10 cellular contexts compared by ENCODE assay signal in the genomic region with DNA sequence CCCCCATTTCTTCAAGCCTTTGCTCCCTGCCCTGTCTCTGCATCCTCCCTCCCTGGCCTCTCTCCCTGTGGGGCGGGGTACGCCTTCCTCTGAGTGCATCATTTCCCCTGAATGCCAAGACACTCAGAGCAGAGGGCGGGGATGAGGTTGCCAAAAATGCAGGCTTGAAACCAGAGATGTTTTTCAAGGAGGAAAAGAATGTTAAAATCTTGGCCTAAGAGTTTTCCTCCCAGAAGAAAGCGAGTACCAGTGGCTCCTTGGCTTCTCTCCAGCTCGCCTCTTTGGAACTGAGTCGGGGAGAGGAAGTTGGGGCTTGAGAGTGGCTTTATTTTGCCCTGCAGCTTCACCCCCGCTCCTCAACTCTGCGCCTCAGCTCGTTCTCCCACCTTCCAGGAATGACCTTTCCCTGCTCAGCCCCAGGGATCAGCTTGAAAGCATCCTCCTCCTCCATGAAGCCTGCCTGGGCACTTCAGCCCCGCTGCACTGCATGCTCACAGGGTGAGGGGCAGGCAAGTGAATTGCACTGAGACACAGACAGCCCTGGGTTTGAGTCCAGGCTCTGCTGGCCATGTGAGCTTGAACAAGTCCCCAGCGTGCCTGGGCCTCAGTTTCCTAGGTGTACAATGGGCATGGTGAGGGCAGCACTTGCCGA. TPM values are rescaled to one million over a fixed set of nuclear protein-coding genes. Genes with fewer than 3 reads are reported as not detected.
A peak's percentile ranks its signal among the peaks of the same experiment; 100 is the strongest.
DNase-seq lines count a peak whose midpoint lies in the region; FAIRE-seq and TF ChIP-seq lines count a peak whose summit lies in the region.
"Had no signal": no experiment of that assay in that cellular context is flagged by ENCODE, and none has a peak within 500 bp of the region (broad histone marks: within the 10 kb centered on the region; RNA-seq: fewer than 3 reads in every experiment).

No MANE protein-coding gene starts in this region.

- no peak overlapping the region for H3K18ac ChIP-seq in mesenchymal stem cell (ENCODE audit: low read depth in 1 of 2, low read length in 2 of 2)

- peak overlapping the region; percentile 60 for H2BK5ac ChIP-seq in mesenchymal stem cell (ENCODE audit: low read depth, low read length, poor library complexity, severe bottlenecking)

- H2AFZ ChIP-seq in mesenchymal stem cell (ENCODE audit: low read depth, low read length) = no peak overlapping the region

- 69% methylated on average over 11 of the region's 12 CpGs for WGBS in mesenchymal stem cell

- DNase-seq in HFF-Myc (ENCODE audit: extremely low read depth, low read depth) (peak; percentile 75), brain pericyte (ENCODE audit: low read depth, low spot score) (peak; percentile 65), mesenchymal stem cell (no peak), KG1 (lab: John Stamatoyannopoulos, UW) (no peak), foreskin melanocyte (no peak), glomerular visceral epithelial cell (ENCODE audit: extremely low spot score) (no peak)
- no peak for DNase-seq in activated CD4-positive, CD25-positive, alpha-beta regulatory T cell treated with anti-CD3 and anti-CD28 coated beads, Interleukin-2, amount 50 U/mL, for 72 hours
- DNase-seq: NCI-H187 treated with DMSO at 0.1 percent for 48 hours had no signal

- H4K8ac ChIP-seq in mesenchymal stem cell (ENCODE audit: low read length) = no peak overlapping the region

- no peak overlapping the region for H3K14ac ChIP-seq in mesenchymal stem cell (ENCODE audit: low read length in 2 of 2)

- H3K27ac ChIP-seq in mesenchymal stem cell (ENCODE audit: low read length, poor library complexity, severe bottlenecking) = peak overlapping the region; percentile 90

- no peak overlapping the region for H3K4me2 ChIP-seq in mesenchymal stem cell (ENCODE audit: low read length, poor library complexity, severe bottlenecking)

- peaks cover 6% of the 10 kb centered on the region for H3K9me3 ChIP-seq in mesenchymal stem cell (ENCODE audit: control insufficient read depth, low read length)

- peak overlapping the region; percentile 47 for H3K9ac ChIP-seq in mesenchymal stem cell (ENCODE audit: low read length)

- H2BK12ac ChIP-seq in mesenchymal stem cell (ENCODE audit: low read length in 2 of 2) = no peak overlapping the region

- peak; percentile 73 for FAIRE-seq in A204.1 (lab: Jason Lieb, UNC)
- FAIRE-seq: D721Med had no signal

- H2BK120ac ChIP-seq in mesenchymal stem cell (ENCODE audit: low read depth, low read length) = no peak overlapping the region

- H3K4me3 ChIP-seq in HFF-Myc (replicated peaks; ENCODE audit: low read depth, low read length) = no peak overlapping the region
- peak overlapping the region in 1 of 2 experiments; percentile 17 for H3K4me3 ChIP-seq in mesenchymal stem cell (ENCODE audit: insufficient read depth in 1 of 2, low read depth in 1 of 2, low read length in 2 of 2)

- H3K23ac ChIP-seq in mesenchymal stem cell (ENCODE audit: low read length in 2 of 2) = no peak overlapping the region

- peak overlapping the region; percentile 37 for H4K91ac ChIP-seq in mesenchymal stem cell (ENCODE audit: low read length)

- no peaks in the 10 kb centered on the region for H3K79me1 ChIP-seq in mesenchymal stem cell (replicated peaks; ENCODE audit: low read length, poor library complexity, severe bottlenecking)

- peak overlapping the region; percentile 12 for H2AK5ac ChIP-seq in mesenchymal stem cell (ENCODE audit: low read length, severe bottlenecking)

- no peak overlapping the region for H3K4ac ChIP-seq in mesenchymal stem cell (ENCODE audit: low read depth in 1 of 2, low read length in 2 of 2)

- H2BK15ac ChIP-seq in mesenchymal stem cell (ENCODE audit: low read depth, poor library complexity, severe bottlenecking) = no peak overlapping the region

- peaks cover 9 to 13% of the 10 kb centered on the region in 2 experiments for H3K27me3 ChIP-seq in mesenchymal stem cell (ENCODE audit: control insufficient read depth in 1 of 2, insufficient read depth in 1 of 2, low read length in 2 of 2)

- no peaks in the 10 kb centered on the region for H3K36me3 ChIP-seq in mesenchymal stem cell (ENCODE audit: control insufficient read depth in 1 of 2, insufficient read depth in 2 of 2, low read depth in 1 of 2, low read length in 2 of 2)

- H3K4me1 ChIP-seq in mesenchymal stem cell (ENCODE audit: control insufficient read depth, insufficient read depth, low read depth, low read length) = peaks cover 41% of the 10 kb centered on the region

- no peak for TF ChIP-seq CTCF in HFF-Myc (IDR thresholded peaks at IDR 0.05; ENCODE audit: low read depth, low read length, missing control alignments)

RNA-seq across cellular contexts. Expression of a gene that starts 57.5 kb away (rescaled TPM):
- 0.80 TPM for polyA plus RNA-seq in mesenchymal stem cell (2013, experiment 1 of 2)
- polyA plus RNA-seq in mesenchymal stem cell (2013, experiment 2 of 2) = 0.64 TPM

Comparison
In these comparisons a context has a peak if more than half of its experiments do, and no peak if none do; other contexts are left out.
1. DNase-seq: peak in HFF-Myc (single experiment) and brain pericyte (single experiment); none in mesenchymal stem cell (single experiment), KG1 (single experiment), activated CD4-positive, CD25-positive, alpha-beta regulatory T cell treated with anti-CD3 and anti-CD28 coated beads, Interleukin-2, amount 50 U/mL, for 72 hours (single experiment), foreskin melanocyte (single experiment) and glomerular visceral epithelial cell (single experiment).